Comparison of ENCODE assay signal across 18 cellular contexts in genomic region chr20:57941572-57942381, GRCh38.
DNase-seq lines count a peak whose midpoint lies in the region; ATAC-seq, FAIRE-seq and TF ChIP-seq lines count a peak whose summit lies in the region.
"Had no signal": no experiment of that assay in that cellular context is flagged by ENCODE, and none has a peak within 500 bp of the region (broad histone marks: within the 10 kb centered on the region; RNA-seq: fewer than 3 reads in every experiment).

No MANE protein-coding gene starts in this region.

- peak overlapping the region; percentile 21 for H3K4me2 ChIP-seq in astrocyte (ENCODE audit: low read length)
- no peak overlapping the region for H3K4me2 ChIP-seq in mesendoderm (ENCODE audit: low read length)

- H3K27ac ChIP-seq in C4-2B, result peak overlapping the region; percentile 11; the same call in 1 of the 2 replicates
- H3K27ac ChIP-seq in astrocyte (ENCODE audit: low read depth, low read length), result no peak overlapping the region
- H3K27ac ChIP-seq in mesendoderm (ENCODE audit: low read depth, low read length), result no peak overlapping the region
- H3K27ac ChIP-seq in Peyer's patch, result no peak overlapping the region
- H3K27ac ChIP-seq: cardiac muscle cell had no signal

- H3K56ac ChIP-seq in mesendoderm (ENCODE audit: low read length), result peak overlapping the region; percentile 10

- H4K20me1 ChIP-seq in astrocyte (ENCODE audit: insufficient read depth, low read length), result no peaks in the 10 kb centered on the region

- no peak overlapping the region for H3K4ac ChIP-seq in mesendoderm (ENCODE audit: low read depth, low read length)

- no peak overlapping the region for H2BK5ac ChIP-seq in mesendoderm (ENCODE audit: low read length)

- peaks cover 13% of the 10 kb centered on the region for H3K4me1 Mint-ChIP-seq in astrocyte (ENCODE audit: low read depth, unreplicated experiment)
- H3K4me1 Mint-ChIP-seq: activated CD4-positive, alpha-beta T cell treated with anti-CD3 and anti-CD28 coated beads, Interleukin-2, amount 10 ng/mL, durations not matched to agents 7 days and 5 days; IgD-negative memory B cell; stimulated activated memory B cell treated with anti-CD40 and anti-IgM and Interleukin-4, amounts not matched to agents 10 μg/mL and 1 μg/mL and 100 μg/mL, for 72 hours had no signal

- no peak overlapping the region for H4K5ac ChIP-seq in mesendoderm (ENCODE audit: low read length)

- H3K4me1 ChIP-seq in astrocyte (ENCODE audit: insufficient read depth, low read length) (peaks cover 18% of the 10 kb centered on the region), mesendoderm (ENCODE audit: control insufficient read depth, low read depth, low read length) (no peaks in the 10 kb centered on the region), Peyer's patch (no peaks in the 10 kb centered on the region)

- no peak for TF ChIP-seq POLR2A in Peyer's patch (IDR thresholded peaks at IDR 0.05)

- H3K9ac ChIP-seq in astrocyte (ENCODE audit: low read length), result peak overlapping the region; percentile 10
- no peak overlapping the region for H3K9ac ChIP-seq in mesendoderm (ENCODE audit: low read length)

- H2BK15ac ChIP-seq in mesendoderm (replicated peaks; ENCODE audit: low read depth), result no peak overlapping the region

- ATAC-seq in HG02588 (IDR thresholded peaks at IDR 0.05; ENCODE audit: unreplicated experiment) (no peak), GM19023 (IDR thresholded peaks at IDR 0.05; ENCODE audit: unreplicated experiment) (no peak)
- ATAC-seq: activated naive CD4-positive, alpha-beta T cell treated with anti-CD3 and anti-CD28 coated beads, Interleukin-2, amount 50 U/mL, for 72 hours; effector memory CD8-positive, alpha-beta T cell; stimulated activated memory B cell treated with anti-CD40 and anti-IgM and Interleukin-4, amounts not matched to agents 10 μg/mL and 1 μg/mL and 100 μg/mL, for 72 hours had no signal

- H3K36me3 ChIP-seq in astrocyte (ENCODE audit: insufficient read depth, low read length) (no peaks in the 10 kb centered on the region), mesendoderm (ENCODE audit: control insufficient read depth, insufficient read depth, low read length) (no peaks in the 10 kb centered on the region), Peyer's patch (no peaks in the 10 kb centered on the region)
- H3K36me3 ChIP-seq: cardiac muscle cell had no signal

- H3K9me3 ChIP-seq in astrocyte (ENCODE audit: insufficient read depth, low read depth, low read length) (no peaks in the 10 kb centered on the region), Peyer's patch (no peaks in the 10 kb centered on the region)

- TF ChIP-seq CTCF in C4-2B (conservative IDR thresholded peaks at IDR 0.05) (no peak), astrocyte (IDR thresholded peaks at IDR 0.05; ENCODE audit: insufficient read depth, low read depth, low read length) (no peak), Peyer's patch (IDR thresholded peaks at IDR 0.05) (no peak)

- no peak overlapping the region for H3K18ac ChIP-seq in mesendoderm (ENCODE audit: low read length)

- no peak overlapping the region for H3K4me3 ChIP-seq in astrocyte (ENCODE audit: insufficient read depth, low read depth, low read length)
- no peak overlapping the region for H3K4me3 ChIP-seq in mesendoderm (ENCODE audit: low read length)
- no peak overlapping the region for H3K4me3 ChIP-seq in Peyer's patch
- H3K4me3 ChIP-seq: cardiac muscle cell had no signal

- no peaks in the 10 kb centered on the region for H3K79me1 ChIP-seq in mesendoderm (ENCODE audit: low read length)

- no peak overlapping the region for H3K23ac ChIP-seq in mesendoderm (ENCODE audit: low read length)

- no peak overlapping the region for H2BK120ac ChIP-seq in mesendoderm (ENCODE audit: low read depth, low read length)

- H3K36me3 Mint-ChIP-seq in astrocyte (ENCODE audit: low read depth, unreplicated experiment), result no peaks in the 10 kb centered on the region
- H3K36me3 Mint-ChIP-seq: activated naive CD4-positive, alpha-beta T cell treated with anti-CD3 and anti-CD28 coated beads, Interleukin-2, amount 50 U/mL, for 72 hours; IgD-negative memory B cell; stimulated activated memory B cell treated with anti-CD40 and anti-IgM and Interleukin-4, amounts not matched to agents 10 μg/mL and 1 μg/mL and 100 μg/mL, for 72 hours; type B pancreatic cell had no signal

- FAIRE-seq in astrocyte (lab: Jason Lieb, UNC), result no peak

- no peak overlapping the region for H2AK5ac ChIP-seq in mesendoderm (ENCODE audit: low read length)

- no peak overlapping the region for H4K8ac ChIP-seq in mesendoderm (ENCODE audit: low read depth, low read length)

- no CpG with 5 or more reads among the region's 17 CpGs for WGBS in mesendoderm (ENCODE audit: extremely low coverage, insufficient coverage, low lambda C conversion rate)

- peaks cover 30% of the 10 kb centered on the region for H3K27me3 Mint-ChIP-seq in astrocyte (ENCODE audit: low read depth, unreplicated experiment)
- H3K27me3 Mint-ChIP-seq: activated CD4-positive, alpha-beta T cell treated with anti-CD3 and anti-CD28 coated beads, Interleukin-2, amount 10 ng/mL, durations not matched to agents 7 days and 5 days had no signal

- H3K27ac Mint-ChIP-seq in astrocyte (ENCODE audit: unreplicated experiment), result peak overlapping the region; percentile 36
- H3K27ac Mint-ChIP-seq: activated CD4-positive, alpha-beta T cell treated with anti-CD3 and anti-CD28 coated beads, Interleukin-2, amount 10 ng/mL, durations not matched to agents 7 days and 5 days; activated naive CD4-positive, alpha-beta T cell treated with anti-CD3 and anti-CD28 coated beads, Interleukin-2, amount 50 U/mL, for 72 hours; effector memory CD8-positive, alpha-beta T cell; stimulated activated memory B cell treated with anti-CD40 and anti-IgM and Interleukin-4, amounts not matched to agents 10 μg/mL and 1 μg/mL and 100 μg/mL, for 72 hours had no signal

- H3K79me2 ChIP-seq in astrocyte (ENCODE audit: insufficient read depth, low read length) (no peaks in the 10 kb centered on the region), mesendoderm (ENCODE audit: control insufficient read depth, insufficient read depth, low read length) (no peaks in the 10 kb centered on the region)

- H3K27me3 ChIP-seq in astrocyte (ENCODE audit: insufficient read depth, low read length) (no peaks in the 10 kb centered on the region), mesendoderm (ENCODE audit: insufficient read depth, low read length, poor library complexity) (no peaks in the 10 kb centered on the region), Peyer's patch (no peaks in the 10 kb centered on the region)
- H3K27me3 ChIP-seq: cardiac muscle cell had no signal

- peaks cover 2% of the 10 kb centered on the region for H3K9me3 Mint-ChIP-seq in astrocyte (ENCODE audit: unreplicated experiment)
- H3K9me3 Mint-ChIP-seq: activated CD4-positive, alpha-beta T cell treated with anti-CD3 and anti-CD28 coated beads, Interleukin-2, amount 10 ng/mL, durations not matched to agents 7 days and 5 days; activated naive CD4-positive, alpha-beta T cell treated with anti-CD3 and anti-CD28 coated beads, Interleukin-2, amount 50 U/mL, for 72 hours; effector memory CD8-positive, alpha-beta T cell; IgD-negative memory B cell; stimulated activated memory B cell treated with anti-CD40 and anti-IgM and Interleukin-4, amounts not matched to agents 10 μg/mL and 1 μg/mL and 100 μg/mL, for 72 hours; type B pancreatic cell had no signal

- no peak overlapping the region for H2AFZ ChIP-seq in astrocyte (ENCODE audit: low read depth, low read length)

- DNase-seq in NCI-H1417 treated with DMSO at 0.1 percent for 48 hours (lab: John Stamatoyannopoulos, UW) (peak; percentile 42), astrocyte (ENCODE audit: low read depth) (no peak), mesendoderm (peak; percentile 48), hippocampal formation (lab: John Stamatoyannopoulos, UW) (no peak), Peyer's patch (no peak)
- DNase-seq: activated CD4-positive, alpha-beta T cell treated with anti-CD3 and anti-CD28 coated beads, Interleukin-2, amount 10 ng/mL, durations not matched to agents 7 days and 5 days; effector memory CD8-positive, alpha-beta T cell; NCI-H1092; NCI-H526 treated with DMSO at 0.1 percent for 48 hours; T-helper 2 cell had no signal

- H3K4me3 Mint-ChIP-seq in astrocyte (ENCODE audit: unreplicated experiment), result no peak overlapping the region
- H3K4me3 Mint-ChIP-seq: activated CD4-positive, alpha-beta T cell treated with anti-CD3 and anti-CD28 coated beads, Interleukin-2, amount 10 ng/mL, durations not matched to agents 7 days and 5 days; effector memory CD8-positive, alpha-beta T cell; IgD-negative memory B cell; stimulated activated memory B cell treated with anti-CD40 and anti-IgM and Interleukin-4, amounts not matched to agents 10 μg/mL and 1 μg/mL and 100 μg/mL, for 72 hours; type B pancreatic cell had no signal

Comparison
In these comparisons a context has a peak if more than half of its experiments do, and no peak if none do; other contexts are left out.
1. DNase-seq: peak in NCI-H1417 treated with DMSO at 0.1 percent for 48 hours (single experiment) and mesendoderm (single experiment); none in astrocyte (single experiment), hippocampal formation (0 of 2) and Peyer's patch (0 of 3).